8 cellular contexts compared by ENCODE assay signal in genomic region chr3:36904641-36905040, GRCh38. TPM values are rescaled to one million over a fixed set of nuclear protein-coding genes. Genes with fewer than 3 reads are reported as not detected.
DNase-seq lines count a peak whose midpoint lies in the region; ATAC-seq, FAIRE-seq and TF ChIP-seq lines count a peak whose summit lies in the region.

No MANE protein-coding gene starts in this region.

- ATAC-seq in HepG2 (peak; percentile 92), HG03571 (IDR thresholded peaks at IDR 0.05; ENCODE audit: unreplicated experiment) (no peak), GM21526 (IDR thresholded peaks at IDR 0.05; ENCODE audit: low FRiP score, unreplicated experiment) (no peak)

- no peaks in the 10 kb centered on the region for H3K4me1 ChIP-seq in BE2C
- peaks cover 16% of the 10 kb centered on the region; the same call in 1 of the 2 replicates for H3K4me1 ChIP-seq in HepG2 (ENCODE audit: insufficient read depth, low read length)

- POLR2A ChIA-PET in HepG2 (lab: Yijun Ruan, JAX), result interaction anchor here (1.4 to 3.0 kb wide), 2 partner anchors 54 to 88 kb away, joined by 4 to 12 read pairs; partner anchors contain the start of genes EPM2AIP1 and MLH1

- no peaks in the 10 kb centered on the region for H3K9me3 ChIP-seq in BE2C
- H3K9me3 ChIP-seq in HepG2 (ENCODE audit: low read length), result no peaks in the 10 kb centered on the region

- DNase-seq in BE2C (peak; percentile 11), HTR-8/SVneo (ENCODE audit: insufficient read length, low spot score) (peak; percentile 28), astrocyte of the cerebellum (ENCODE audit: low read depth) (no peak), HepG2 (ENCODE audit: low spot score) (peak; percentile 19), NCI-H510A (lab: John Stamatoyannopoulos, UW) (no peak), NCI-H1930 (lab: John Stamatoyannopoulos, UW) (no peak)

- intact Hi-C loops in HepG2 (cut with micrococcal nuclease; ENCODE audit: unreplicated experiment), result loop anchor here (1.0 kb wide), 1 partner anchor 54 kb away; no protein-coding TSS in a partner anchor

- FAIRE-seq in HTR-8/SVneo (lab: Jason Lieb, UNC) (no peak), HepG2 (lab: Jason Lieb, UNC) (peak; percentile 48)

- peak; percentile 52 for TF ChIP-seq CTCF in BE2C (IDR thresholded peaks at IDR 0.05; ENCODE audit: low read depth, low read length)
- peak; percentile 33 for TF ChIP-seq CTCF in astrocyte of the cerebellum (IDR thresholded peaks at IDR 0.05; ENCODE audit: low read depth, low read length, missing control alignments)
- TF ChIP-seq CTCF in HepG2 (CRISPR knock-in tag; IDR thresholded peaks at IDR 0.05), result peak; percentile 84

- peak; percentile 63 for TF ChIP-seq RAD21 in HepG2 (CRISPR knock-in tag; IDR thresholded peaks at IDR 0.05)

- no peak for TF ChIP-seq POLR2A in HepG2 (IDR thresholded peaks at IDR 0.05; ENCODE audit: insufficient read depth in 1 of 2, low read depth in 2 of 2, low read length in 2 of 2)

- no peaks in the 10 kb centered on the region for H3K79me2 ChIP-seq in HepG2 (ENCODE audit: insufficient read depth, low read length)

- H3K4me2 ChIP-seq in HepG2 (ENCODE audit: low read depth, low read length), result no peak overlapping the region

- H3K27me3 ChIP-seq in BE2C (no peaks in the 10 kb centered on the region), HepG2 (ENCODE audit: control insufficient read depth in 1 of 2, insufficient read depth in 2 of 2, low read length in 2 of 2) (no peaks in the 10 kb centered on the region)

- no peaks in the 10 kb centered on the region for H4K20me1 ChIP-seq in HepG2 (ENCODE audit: insufficient read depth, low read length)

- H3K36me3 ChIP-seq in BE2C, result no peaks in the 10 kb centered on the region
- H3K36me3 ChIP-seq in HepG2 (replicated peaks in 1 of 2; ENCODE audit: control insufficient read depth in 1 of 2, insufficient read depth in 2 of 2, low read length in 2 of 2), result no peaks in the 10 kb centered on the region

- no peak overlapping the region for H3K4me3 ChIP-seq in BE2C (ENCODE audit: low read depth, low read length)
- H3K4me3 ChIP-seq in astrocyte of the cerebellum (ENCODE audit: low read depth, low read length), result no peak overlapping the region
- no peak overlapping the region for H3K4me3 ChIP-seq in HepG2 (replicated peaks in 1 of 3; ENCODE audit: insufficient read depth in 1 of 3, low read depth in 2 of 3, low read length in 3 of 3)

- no peak overlapping the region for H2AFZ ChIP-seq in HepG2 (ENCODE audit: low read length)

- H3K9ac ChIP-seq in HepG2 (ENCODE audit: insufficient read depth, low read depth, low read length), result no peak overlapping the region

- no peak overlapping the region for H3K27ac ChIP-seq in HepG2 (ENCODE audit: extremely low read length, insufficient read depth, low read length)

- no peak for TF ChIP-seq EP300 in HepG2 (IDR thresholded peaks at IDR 0.05; ENCODE audit: low read depth in 2 of 2, low read length in 2 of 2)
- TF ChIP-seq EP300 in HepG2 (CRISPR knock-in tag; IDR thresholded peaks at IDR 0.05; ENCODE audit: borderline replicate concordance), result no peak

- WGBS in HepG2 (ENCODE audit: low lambda C conversion rate), result 14% methylated on average over 3 of the region's 3 CpGs

- CTCF ChIA-PET in HepG2 (lab: Yijun Ruan, JAX; ENCODE audit: low intra/inter-chr PET ratio, low total read pairs), result interaction anchor here (2.6 kb wide), 1 partner anchor 54 kb away, joined by 22 read pairs; no protein-coding TSS in a partner anchor

- in situ Hi-C loops in astrocyte of the cerebellum (cut with HindIII; ENCODE audit: low sequenced_read_pairs) (no loop called here), HepG2 (cut with HindIII; ENCODE audit: extremely low pct_ligation_motif_present, low pct_unique_long_range_greater_than_20kb) (loop anchor here (5.0 kb wide), 1 partner anchor 53 kb away; no protein-coding TSS in a partner anchor)

- no TSS peak for BruUV-seq in HepG2 (replicated peaks; lab: Mats Ljungman, UMichigan)

TF ChIP-seq in HepG2, 621 proteins besides CTCF, POLR2A, EP300 and RAD21:
- TF ChIP-seq NONO (IDR thresholded peaks at IDR 0.05), result no peak
- TF ChIP-seq NONO (CRISPR knock-in tag; conservative IDR thresholded peaks at IDR 0.05), result no peak
- peak; percentile 85 for TF ChIP-seq STAG1 (CRISPR knock-in tag; IDR thresholded peaks at IDR 0.05)
- TF ChIP-seq HOXA7 (CRISPR knock-in tag; IDR thresholded peaks at IDR 0.05), result no peak
- peak; percentile 75 for TF ChIP-seq SMC3 (IDR thresholded peaks at IDR 0.05; ENCODE audit: low read length)
- no peak for TF ChIP-seq JUNB (CRISPR knock-in tag; IDR thresholded peaks at IDR 0.05; ENCODE audit: borderline replicate concordance)
- TF ChIP-seq CBX5 (CRISPR knock-in tag; IDR thresholded peaks at IDR 0.05; ENCODE audit: borderline replicate concordance), result no peak
- peak; percentile 29 for TF ChIP-seq TEAD3 (CRISPR knock-in tag; optimal IDR thresholded peaks at IDR 0.05; ENCODE audit: borderline replicate concordance)
- no peak for TF ChIP-seq SPEN (CRISPR knock-in tag; IDR thresholded peaks at IDR 0.05; ENCODE audit: low read depth)
- TF ChIP-seq ZFYVE20 (CRISPR knock-in tag; IDR thresholded peaks at IDR 0.05; ENCODE audit: borderline replicate concordance, low read depth), result no peak

RNA-seq across cellular contexts. Expression of gene TRANK1, which starts 40.2 kb away (rescaled TPM):
- 1.0 TPM for polyA plus RNA-seq in BE2C (2012; ENCODE audit: insufficient read depth, insufficient read length, low read depth)
- 0.13 and 0.67 TPM in 2 replicates for total RNA-seq in HepG2 (2016; rRNA removed; fragmentation: Illumina TruSeq; extraction: Trizol)
- 0.26 TPM in 1 of 2 replicates, not detected in the other for total RNA-seq in HepG2 (2016; cell fraction: cytosol; rRNA removed; fragmentation: Illumina TruSeq; extraction: Trizol; ENCODE audit: low read depth)
- 0.11 and 0.52 TPM in 2 replicates for total RNA-seq in HepG2 (2016; cell fraction: insoluble cytoplasmic fraction; rRNA removed; fragmentation: Illumina TruSeq; extraction: Trizol)
- 0.14 and 0.34 TPM in 2 replicates for total RNA-seq in HepG2 (2016; cell fraction: membrane; rRNA removed; fragmentation: Illumina TruSeq; extraction: Trizol)
- total RNA-seq in HepG2 (2016; cell fraction: nucleus; rRNA removed; fragmentation: Illumina TruSeq; extraction: Trizol), result 0.19 and 1.2 TPM in 2 replicates
- polyA plus RNA-seq in HepG2 (2011; rRNA removed), result 0.32 and 0.33 TPM in 2 replicates
- 0.11 and 0.22 TPM in 2 replicates for polyA plus RNA-seq in HepG2 (2011; cell fraction: cytosol; rRNA removed)
- 0.78 and 1.3 TPM in 2 replicates for polyA plus RNA-seq in HepG2 (2011; cell fraction: nucleus; rRNA removed)
- polyA plus RNA-seq in HepG2 (2012), result 0.68 and 1.0 TPM in 2 replicates
- not detected in 2 replicates for polyA plus RNA-seq in HepG2 (2016; cell fraction: cytosol; fragmentation: Illumina TruSeq; extraction: Trizol; ENCODE audit: low read depth)
- polyA plus RNA-seq in HepG2 (2016; cell fraction: insoluble cytoplasmic fraction; fragmentation: Illumina TruSeq; extraction: Trizol; ENCODE audit: low read depth), result 0.15 and 0.17 TPM in 2 replicates
- not detected in 2 replicates for polyA plus RNA-seq in HepG2 (2016; cell fraction: membrane; fragmentation: Illumina TruSeq; extraction: Trizol; ENCODE audit: low read depth)
- 0.15 and 0.17 TPM in 2 replicates for polyA plus RNA-seq in HepG2 (2016; cell fraction: nucleus; fragmentation: Illumina TruSeq; extraction: Trizol; ENCODE audit: insufficient read depth, low read depth)
- 0.28 and 10.7 TPM in 2 replicates for polyA minus RNA-seq in HepG2 (2011; rRNA and poly(A)+ RNA removed; ENCODE audit: low replicate concordance)
- 0.26 and 0.79 TPM in 2 replicates for polyA minus RNA-seq in HepG2 (2011; cell fraction: cytosol; rRNA and poly(A)+ RNA removed)
- polyA minus RNA-seq in HepG2 (2011; cell fraction: nucleus; rRNA and poly(A)+ RNA removed), result 1.6 and 3.0 TPM in 2 replicates

Comparison
In these comparisons a context has a peak if more than half of its experiments do, and no peak if none do; other contexts are left out.
1. DNase-seq: peak in BE2C (single experiment), HTR-8/SVneo (single experiment) and HepG2 (single experiment); none in astrocyte of the cerebellum (single experiment), NCI-H510A (single experiment) and NCI-H1930 (0 of 2).
2. CTCF ChIP-seq: peak in every context shown above with its lines; median percentile 84 in HepG2; 52 in BE2C; 33 in astrocyte of the cerebellum.